ENCODE assay signal across 8 cellular contexts in the genomic region with DNA sequence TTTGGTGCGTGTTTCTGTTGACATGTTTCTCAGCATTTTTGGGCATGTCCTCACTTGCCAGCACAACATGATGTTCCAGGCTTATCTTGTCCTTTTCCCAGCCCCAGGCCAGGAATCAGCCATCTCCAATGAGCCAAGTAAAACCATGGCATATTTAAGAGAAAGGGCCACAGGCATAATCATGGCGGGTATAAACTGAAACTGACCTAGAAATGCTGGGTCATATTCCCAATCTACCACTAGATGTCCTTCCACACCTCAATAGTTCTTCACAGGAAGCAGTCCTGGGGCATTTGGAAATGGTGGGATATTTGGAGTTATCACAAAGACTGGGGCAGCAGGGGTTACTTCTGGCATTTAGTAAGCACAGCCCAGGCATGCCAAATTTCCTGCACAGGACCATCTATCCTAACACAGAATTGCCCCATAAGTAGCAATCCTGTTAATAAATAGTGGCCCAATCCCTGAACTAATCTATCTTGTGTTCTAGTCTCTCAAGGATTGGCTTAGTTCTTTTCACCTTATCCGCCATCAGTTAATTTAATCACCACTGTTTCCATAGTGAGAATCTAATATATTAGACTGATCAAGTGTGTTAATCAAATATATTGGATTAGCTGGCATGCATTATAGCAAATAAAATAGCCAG.
DNase-seq lines count a peak whose midpoint lies in the region; ATAC-seq and TF ChIP-seq lines count a peak whose summit lies in the region.

No MANE protein-coding gene starts in this region.

- ATAC-seq in RWPE2 (ENCODE audit: low read depth) (peak; percentile 41; the same call in 1 of the 3 replicates), HG02642 (IDR thresholded peaks at IDR 0.05; ENCODE audit: poor library complexity, unreplicated experiment) (no peak)

- H3K4me1 ChIP-seq in RWPE2 (ENCODE audit: insufficient read depth, poor library complexity, severe bottlenecking): no peaks in the 10 kb centered on the region

- H3K27me3 ChIP-seq in RWPE2 (ENCODE audit: insufficient read depth, poor library complexity, severe bottlenecking): no peaks in the 10 kb centered on the region

- peak; percentile 17 for DNase-seq in GM10266 (ENCODE audit: extremely low spot score)
- peak; percentile 18 for DNase-seq in HS-5 (ENCODE audit: low read depth)
- DNase-seq in RWPE2 (ENCODE audit: low spot score): no peak
- peak; percentile 19 for DNase-seq in foreskin melanocyte
- peak; percentile 10 for DNase-seq in stromal cell of bone marrow (ENCODE audit: low read depth)
- no peak for DNase-seq in cerebellar nuclear complex (lab: John Stamatoyannopoulos, UW)
- DNase-seq in activated CD4-positive, CD25-positive, alpha-beta regulatory T cell (lab: John Stamatoyannopoulos, UW): no peak

- H3K9me3 ChIP-seq in RWPE2 (ENCODE audit: severe bottlenecking): no peaks in the 10 kb centered on the region

- H3K4me3 ChIP-seq in RWPE2 (ENCODE audit: severe bottlenecking): no peak overlapping the region

- TF ChIP-seq CTCF in GM10266 (IDR thresholded peaks at IDR 0.05; ENCODE audit: control insufficient read depth, insufficient read depth, low read depth, missing control alignments) (peak; percentile 43), RWPE2 (IDR thresholded peaks at IDR 0.05; ENCODE audit: poor library complexity, severe bottlenecking) (peak; percentile 51)

- no peaks in the 10 kb centered on the region for H3K36me3 ChIP-seq in RWPE2 (ENCODE audit: low read depth)

- H3K27ac ChIP-seq in RWPE2 (ENCODE audit: poor library complexity, severe bottlenecking): no peak overlapping the region

Comparison
In these comparisons a context has a peak if more than half of its experiments do, and no peak if none do; other contexts are left out.
1. DNase-seq: peak in GM10266 (single experiment), HS-5 (single experiment), foreskin melanocyte (single experiment) and stromal cell of bone marrow (single experiment); none in RWPE2 (single experiment), cerebellar nuclear complex (0 of 2) and activated CD4-positive, CD25-positive, alpha-beta regulatory T cell (0 of 4).